Comparison of ENCODE assay signal across 2 cellular contexts in the genomic region with DNA sequence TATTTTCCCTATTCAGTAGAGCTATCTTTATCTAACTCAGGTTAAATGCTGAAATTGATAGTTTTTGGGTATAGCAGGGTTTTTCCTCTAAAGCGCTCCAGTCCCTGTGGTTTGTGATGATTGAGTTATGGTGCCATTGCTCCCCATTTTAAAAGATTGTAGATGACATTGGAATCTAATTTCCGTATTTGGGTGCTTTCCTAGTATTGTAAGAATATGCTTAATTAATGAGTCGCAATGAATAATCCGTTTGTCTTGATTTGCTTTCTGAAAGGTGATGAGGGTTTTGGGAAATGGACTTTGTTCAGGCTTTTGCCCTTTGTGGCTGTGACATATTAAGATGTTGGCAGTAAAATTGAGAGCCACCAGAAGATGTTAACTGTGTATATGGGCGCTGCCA.
TF ChIP-seq lines count a peak whose summit lies in the region.

No MANE protein-coding gene starts in this region.

TF ChIP-seq in IMR-90, 13 proteins besides CTCF, POLR2A, EP300 and RAD21:
- TF ChIP-seq MXI1 (IDR thresholded peaks at IDR 0.05; ENCODE audit: borderline replicate concordance, low read depth, low read length) = no peak
- no peak for TF ChIP-seq RFX5 (IDR thresholded peaks at IDR 0.05; ENCODE audit: low read depth, low read length)
- TF ChIP-seq BHLHE40 (IDR thresholded peaks at IDR 0.05; ENCODE audit: low read depth, low read length) = no peak
- TF ChIP-seq USF2 (IDR thresholded peaks at IDR 0.05; ENCODE audit: low read depth, low read length) = no peak
- no peak for TF ChIP-seq NFE2L2 (IDR thresholded peaks at IDR 0.05; ENCODE audit: low read depth, low read length)
- TF ChIP-seq CHD1 (IDR thresholded peaks at IDR 0.05; ENCODE audit: low read depth, low read length) = no peak
- TF ChIP-seq MAZ (IDR thresholded peaks at IDR 0.05; ENCODE audit: borderline replicate concordance, low read depth, low read length) = no peak
- TF ChIP-seq FOS (IDR thresholded peaks at IDR 0.05; ENCODE audit: low read depth, low read length) = no peak
- no peak for TF ChIP-seq MAFK (IDR thresholded peaks at IDR 0.05; ENCODE audit: low read depth, low read length)
- TF ChIP-seq ELK1 (IDR thresholded peaks at IDR 0.05; ENCODE audit: borderline replicate concordance, low read depth, low read length) = no peak
- TF ChIP-seq SMC3 (IDR thresholded peaks at IDR 0.05; ENCODE audit: low read depth, low read length) = no peak
- TF ChIP-seq CEBPB (IDR thresholded peaks at IDR 0.05; ENCODE audit: low read depth, low read length) = no peak
- no peak for TF ChIP-seq RCOR1 (IDR thresholded peaks at IDR 0.05; ENCODE audit: insufficient replicate concordance, low read length)

TF ChIP-seq in K562, 482 proteins besides CTCF, POLR2A, EP300 and RAD21:
- TF ChIP-seq ZNF79 (CRISPR knock-in tag; IDR thresholded peaks at IDR 0.05; ENCODE audit: low read depth) = no peak
- TF ChIP-seq, protein P1, sequence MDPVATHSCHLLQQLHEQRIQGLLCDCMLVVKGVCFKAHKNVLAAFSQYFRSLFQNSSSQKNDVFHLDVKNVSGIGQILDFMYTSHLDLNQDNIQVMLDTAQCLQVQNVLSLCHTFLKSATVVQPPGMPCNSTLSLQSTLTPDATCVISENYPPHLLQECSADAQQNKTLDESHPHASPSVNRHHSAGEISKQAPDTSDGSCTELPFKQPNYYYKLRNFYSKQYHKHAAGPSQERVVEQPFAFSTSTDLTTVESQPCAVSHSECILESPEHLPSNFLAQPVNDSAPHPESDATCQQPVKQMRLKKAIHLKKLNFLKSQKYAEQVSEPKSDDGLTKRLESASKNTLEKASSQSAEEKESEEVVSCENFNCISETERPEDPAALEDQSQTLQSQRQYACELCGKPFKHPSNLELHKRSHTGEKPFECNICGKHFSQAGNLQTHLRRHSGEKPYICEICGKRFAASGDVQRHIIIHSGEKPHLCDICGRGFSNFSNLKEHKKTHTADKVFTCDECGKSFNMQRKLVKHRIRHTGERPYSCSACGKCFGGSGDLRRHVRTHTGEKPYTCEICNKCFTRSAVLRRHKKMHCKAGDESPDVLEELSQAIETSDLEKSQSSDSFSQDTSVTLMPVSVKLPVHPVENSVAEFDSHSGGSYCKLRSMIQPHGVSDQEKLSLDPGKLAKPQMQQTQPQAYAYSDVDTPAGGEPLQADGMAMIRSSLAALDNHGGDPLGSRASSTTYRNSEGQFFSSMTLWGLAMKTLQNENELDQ (CRISPR knock-in tag; IDR thresholded peaks at IDR 0.05; ENCODE audit: borderline replicate concordance) = no peak
- TF ChIP-seq BRCA1 (IDR thresholded peaks at IDR 0.05) = no peak
- no peak for TF ChIP-seq BRCA1 (CRISPR knock-in tag; IDR thresholded peaks at IDR 0.05)
- TF ChIP-seq, protein P2, sequence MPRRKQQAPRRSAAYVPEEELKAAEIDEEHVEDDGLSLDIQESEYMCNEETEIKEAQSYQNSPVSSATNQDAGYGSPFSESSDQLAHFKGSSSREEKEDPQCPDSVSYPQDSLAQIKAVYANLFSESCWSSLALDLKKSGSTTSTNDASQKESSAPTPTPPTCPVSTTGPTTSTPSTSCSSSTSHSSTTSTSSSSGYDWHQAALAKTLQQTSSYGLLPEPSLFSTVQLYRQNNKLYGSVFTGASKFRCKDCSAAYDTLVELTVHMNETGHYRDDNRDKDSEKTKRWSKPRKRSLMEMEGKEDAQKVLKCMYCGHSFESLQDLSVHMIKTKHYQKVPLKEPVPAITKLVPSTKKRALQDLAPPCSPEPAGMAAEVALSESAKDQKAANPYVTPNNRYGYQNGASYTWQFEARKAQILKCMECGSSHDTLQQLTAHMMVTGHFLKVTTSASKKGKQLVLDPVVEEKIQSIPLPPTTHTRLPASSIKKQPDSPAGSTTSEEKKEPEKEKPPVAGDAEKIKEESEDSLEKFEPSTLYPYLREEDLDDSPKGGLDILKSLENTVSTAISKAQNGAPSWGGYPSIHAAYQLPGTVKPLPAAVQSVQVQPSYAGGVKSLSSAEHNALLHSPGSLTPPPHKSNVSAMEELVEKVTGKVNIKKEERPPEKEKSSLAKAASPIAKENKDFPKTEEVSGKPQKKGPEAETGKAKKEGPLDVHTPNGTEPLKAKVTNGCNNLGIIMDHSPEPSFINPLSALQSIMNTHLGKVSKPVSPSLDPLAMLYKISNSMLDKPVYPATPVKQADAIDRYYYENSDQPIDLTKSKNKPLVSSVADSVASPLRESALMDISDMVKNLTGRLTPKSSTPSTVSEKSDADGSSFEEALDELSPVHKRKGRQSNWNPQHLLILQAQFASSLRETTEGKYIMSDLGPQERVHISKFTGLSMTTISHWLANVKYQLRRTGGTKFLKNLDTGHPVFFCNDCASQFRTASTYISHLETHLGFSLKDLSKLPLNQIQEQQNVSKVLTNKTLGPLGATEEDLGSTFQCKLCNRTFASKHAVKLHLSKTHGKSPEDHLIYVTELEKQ (CRISPR knock-in tag; IDR thresholded peaks at IDR 0.05) = no peak
- TF ChIP-seq HDAC2 (IDR thresholded peaks at IDR 0.05) = no peak
- no peak for TF ChIP-seq ZNF57 (CRISPR knock-in tag; IDR thresholded peaks at IDR 0.05)
- TF ChIP-seq, protein P3, sequence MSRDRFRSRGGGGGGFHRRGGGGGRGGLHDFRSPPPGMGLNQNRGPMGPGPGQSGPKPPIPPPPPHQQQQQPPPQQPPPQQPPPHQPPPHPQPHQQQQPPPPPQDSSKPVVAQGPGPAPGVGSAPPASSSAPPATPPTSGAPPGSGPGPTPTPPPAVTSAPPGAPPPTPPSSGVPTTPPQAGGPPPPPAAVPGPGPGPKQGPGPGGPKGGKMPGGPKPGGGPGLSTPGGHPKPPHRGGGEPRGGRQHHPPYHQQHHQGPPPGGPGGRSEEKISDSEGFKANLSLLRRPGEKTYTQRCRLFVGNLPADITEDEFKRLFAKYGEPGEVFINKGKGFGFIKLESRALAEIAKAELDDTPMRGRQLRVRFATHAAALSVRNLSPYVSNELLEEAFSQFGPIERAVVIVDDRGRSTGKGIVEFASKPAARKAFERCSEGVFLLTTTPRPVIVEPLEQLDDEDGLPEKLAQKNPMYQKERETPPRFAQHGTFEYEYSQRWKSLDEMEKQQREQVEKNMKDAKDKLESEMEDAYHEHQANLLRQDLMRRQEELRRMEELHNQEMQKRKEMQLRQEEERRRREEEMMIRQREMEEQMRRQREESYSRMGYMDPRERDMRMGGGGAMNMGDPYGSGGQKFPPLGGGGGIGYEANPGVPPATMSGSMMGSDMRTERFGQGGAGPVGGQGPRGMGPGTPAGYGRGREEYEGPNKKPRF (IDR thresholded peaks at IDR 0.05; ENCODE audit: low read depth, low read length) = no peak
- TF ChIP-seq SP1 (CRISPR knock-in tag; IDR thresholded peaks at IDR 0.05) = no peak
- TF ChIP-seq ZNF263 (CRISPR knock-in tag; IDR thresholded peaks at IDR 0.05; ENCODE audit: borderline replicate concordance) = no peak
- TF ChIP-seq CCAR2 (IDR thresholded peaks at IDR 0.05; ENCODE audit: low read depth, low read length) = no peak
- TF ChIP-seq THAP7 (CRISPR knock-in tag; IDR thresholded peaks at IDR 0.05) = no peak
- TF ChIP-seq FOXP1 (CRISPR knock-in tag; IDR thresholded peaks at IDR 0.05) = no peak
- no peak for TF ChIP-seq RBM15 (IDR thresholded peaks at IDR 0.05; ENCODE audit: insufficient read depth, low read length)
- no peak for TF ChIP-seq ZNF282 (CRISPR knock-in tag; IDR thresholded peaks at IDR 0.05)
- TF ChIP-seq RNF2 (IDR thresholded peaks at IDR 0.05) = no peak
